29 cellular contexts compared by ENCODE assay signal in the genomic region with DNA sequence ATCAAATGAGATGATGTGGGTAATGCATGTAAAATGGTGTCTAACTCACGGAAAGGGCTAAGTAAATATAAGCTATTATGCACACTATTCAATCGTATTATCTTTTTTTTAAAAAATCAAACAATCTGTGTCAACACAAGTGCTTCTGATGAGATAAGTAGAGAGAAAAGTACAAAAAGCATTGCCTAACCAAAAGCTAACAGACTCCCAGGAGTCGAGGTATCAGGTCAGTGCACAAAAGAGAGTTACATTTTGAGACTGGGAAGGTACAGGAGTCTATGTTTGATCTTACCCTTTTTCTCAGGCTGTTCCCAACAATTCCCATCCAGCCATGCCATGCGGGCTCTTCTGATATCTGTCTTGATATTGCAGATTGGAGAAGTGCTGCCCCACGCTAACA.
"Had no signal": no experiment of that assay in that cellular context is flagged by ENCODE, and none has a peak within 500 bp of the region (broad histone marks: within the 10 kb centered on the region; RNA-seq: fewer than 3 reads in every experiment).

No MANE protein-coding gene starts in this region.

- H3K36me3 Mint-ChIP-seq: activated naive CD8-positive, alpha-beta T cell had no signal

- H3K27ac Mint-ChIP-seq: activated CD4-positive, alpha-beta memory T cell treated with anti-CD3 and anti-CD28 coated beads, Interleukin-2, amount 10 ng/mL, durations not matched to agents 7 days and 5 days; activated CD4-positive, alpha-beta T cell treated with anti-CD3 and anti-CD28 coated beads for 36 hours; activated CD4-positive, alpha-beta T cell treated with anti-CD3 and anti-CD28 coated beads, Interleukin-2, amount 10 ng/mL, durations not matched to agents 7 days and 5 days; activated naive CD8-positive, alpha-beta T cell; activated T-helper 17 cell treated with anti-CD3 and anti-CD28 coated beads, Interleukin-2, amount 50 U/mL, for 72 hours had no signal

- H3K4me2 ChIP-seq: hepatocyte had no signal

- FAIRE-seq: colon, endometrium, endothelial cell of umbilical vein had no signal

- H3K9me3 Mint-ChIP-seq: activated CD4-positive, alpha-beta memory T cell treated with anti-CD3 and anti-CD28 coated beads, Interleukin-2, amount 10 ng/mL, durations not matched to agents 7 days and 5 days; activated CD4-positive, alpha-beta T cell treated with anti-CD3 and anti-CD28 coated beads, Interleukin-2, amount 10 ng/mL, durations not matched to agents 7 days and 5 days; activated T-cell treated with anti-CD3 and anti-CD28 coated beads, Interleukin-2, amount 50 U/mL, for 4 hours; activated T-helper 17 cell treated with anti-CD3 and anti-CD28 coated beads, Interleukin-2, amount 50 U/mL, for 72 hours had no signal

- H3K9me3 ChIP-seq: body of pancreas, esophagus squamous epithelium, gastroesophageal sphincter, heart right ventricle had no signal

- H3K4me1 ChIP-seq: body of pancreas, esophagus squamous epithelium, gastroesophageal sphincter, heart right ventricle had no signal

- DNase-seq: activated CD4-positive, alpha-beta memory T cell treated with anti-CD3 and anti-CD28 coated beads, Interleukin-2, amount 10 ng/mL, durations not matched to agents 7 days and 5 days; activated CD4-positive, alpha-beta T cell treated with anti-CD3 and anti-CD28 coated beads for 36 hours; activated CD4-positive, alpha-beta T cell treated with anti-CD3 and anti-CD28 coated beads, Interleukin-2, amount 10 ng/mL, durations not matched to agents 7 days and 5 days; activated CD4-positive, alpha-beta T cell treated with anti-CD3 and anti-CD28 coated beads, Interleukin-2, amount 50 U/mL, for 4 hours; activated CD4-positive, CD25-positive, alpha-beta regulatory T cell; activated CD4-positive, CD25-positive, alpha-beta regulatory T cell treated with anti-CD3 and anti-CD28 coated beads, Interleukin-2, amount 50 U/mL, for 72 hours; activated CD8-positive, alpha-beta memory T cell treated with anti-CD3 and anti-CD28 coated beads for 24 hours; activated effector memory CD4-positive, alpha-beta T cell treated with Interleukin-2 at 50 U/mL for 16 hours; activated gamma-delta T cell treated with Interleukin-2 at 50 U/mL for 16 hours; activated naive CD4-positive, alpha-beta T cell treated with anti-CD3 and anti-CD28 coated beads, Interleukin-2, amount 50 U/mL, for 16 hours; activated naive CD4-positive, alpha-beta T cell treated with Interleukin-2 at 50 U/mL for 16 hours; activated T-cell treated with anti-CD3 and anti-CD28 coated beads, Interleukin-2, amount 50 U/mL, for 4 hours; amniotic stem cell; anterior cingulate cortex; body of pancreas; caudate nucleus; effector CD8-positive, alpha-beta T cell; esophagus squamous epithelium; foreskin melanocyte; heart right ventricle; T-helper 2 cell had no signal

- H3K4me3 Mint-ChIP-seq: activated CD4-positive, alpha-beta memory T cell treated with anti-CD3 and anti-CD28 coated beads, Interleukin-2, amount 10 ng/mL, durations not matched to agents 7 days and 5 days; activated CD4-positive, alpha-beta T cell treated with anti-CD3 and anti-CD28 coated beads for 36 hours; activated CD4-positive, alpha-beta T cell treated with anti-CD3 and anti-CD28 coated beads, Interleukin-2, amount 10 ng/mL, durations not matched to agents 7 days and 5 days; activated naive CD8-positive, alpha-beta T cell; activated T-cell treated with anti-CD3 and anti-CD28 coated beads, Interleukin-2, amount 50 U/mL, for 4 hours; activated T-helper 17 cell treated with anti-CD3 and anti-CD28 coated beads, Interleukin-2, amount 50 U/mL, for 72 hours had no signal

- H3K79me2 ChIP-seq: hepatocyte had no signal

- H3K27me3 ChIP-seq: body of pancreas, esophagus squamous epithelium, gastroesophageal sphincter, hepatocyte had no signal

- H3K36me3 ChIP-seq: esophagus squamous epithelium, gastroesophageal sphincter, heart right ventricle had no signal

- H3K27ac ChIP-seq: body of pancreas, epithelial cell of prostate, esophagus squamous epithelium, gastroesophageal sphincter, heart right ventricle, hepatocyte had no signal

- H3K4me3 ChIP-seq: body of pancreas, esophagus squamous epithelium, gastroesophageal sphincter, heart right ventricle, hepatocyte had no signal

- H3K4me1 Mint-ChIP-seq: activated CD4-positive, alpha-beta memory T cell treated with anti-CD3 and anti-CD28 coated beads, Interleukin-2, amount 10 ng/mL, durations not matched to agents 7 days and 5 days; activated CD4-positive, alpha-beta T cell treated with anti-CD3 and anti-CD28 coated beads for 36 hours; activated CD4-positive, alpha-beta T cell treated with anti-CD3 and anti-CD28 coated beads, Interleukin-2, amount 10 ng/mL, durations not matched to agents 7 days and 5 days; activated T-helper 17 cell treated with anti-CD3 and anti-CD28 coated beads, Interleukin-2, amount 50 U/mL, for 72 hours had no signal

- ATAC-seq: activated CD4-positive, alpha-beta T cell treated with anti-CD3 and anti-CD28 coated beads for 36 hours; activated T-cell treated with anti-CD3 and anti-CD28 coated beads, Interleukin-2, amount 50 U/mL, for 4 hours; activated T-helper 17 cell treated with anti-CD3 and anti-CD28 coated beads, Interleukin-2, amount 50 U/mL, for 72 hours; body of pancreas; gastroesophageal sphincter; heart right ventricle had no signal

- H2AFZ ChIP-seq: hepatocyte had no signal

- H3K27me3 Mint-ChIP-seq: activated CD4-positive, alpha-beta memory T cell treated with anti-CD3 and anti-CD28 coated beads, Interleukin-2, amount 10 ng/mL, durations not matched to agents 7 days and 5 days; activated CD4-positive, alpha-beta T cell treated with anti-CD3 and anti-CD28 coated beads for 36 hours; activated CD4-positive, alpha-beta T cell treated with anti-CD3 and anti-CD28 coated beads, Interleukin-2, amount 10 ng/mL, durations not matched to agents 7 days and 5 days; activated T-helper 17 cell treated with anti-CD3 and anti-CD28 coated beads, Interleukin-2, amount 50 U/mL, for 72 hours had no signal
